ENCODE assay signal across 10 cellular contexts in the genomic region with DNA sequence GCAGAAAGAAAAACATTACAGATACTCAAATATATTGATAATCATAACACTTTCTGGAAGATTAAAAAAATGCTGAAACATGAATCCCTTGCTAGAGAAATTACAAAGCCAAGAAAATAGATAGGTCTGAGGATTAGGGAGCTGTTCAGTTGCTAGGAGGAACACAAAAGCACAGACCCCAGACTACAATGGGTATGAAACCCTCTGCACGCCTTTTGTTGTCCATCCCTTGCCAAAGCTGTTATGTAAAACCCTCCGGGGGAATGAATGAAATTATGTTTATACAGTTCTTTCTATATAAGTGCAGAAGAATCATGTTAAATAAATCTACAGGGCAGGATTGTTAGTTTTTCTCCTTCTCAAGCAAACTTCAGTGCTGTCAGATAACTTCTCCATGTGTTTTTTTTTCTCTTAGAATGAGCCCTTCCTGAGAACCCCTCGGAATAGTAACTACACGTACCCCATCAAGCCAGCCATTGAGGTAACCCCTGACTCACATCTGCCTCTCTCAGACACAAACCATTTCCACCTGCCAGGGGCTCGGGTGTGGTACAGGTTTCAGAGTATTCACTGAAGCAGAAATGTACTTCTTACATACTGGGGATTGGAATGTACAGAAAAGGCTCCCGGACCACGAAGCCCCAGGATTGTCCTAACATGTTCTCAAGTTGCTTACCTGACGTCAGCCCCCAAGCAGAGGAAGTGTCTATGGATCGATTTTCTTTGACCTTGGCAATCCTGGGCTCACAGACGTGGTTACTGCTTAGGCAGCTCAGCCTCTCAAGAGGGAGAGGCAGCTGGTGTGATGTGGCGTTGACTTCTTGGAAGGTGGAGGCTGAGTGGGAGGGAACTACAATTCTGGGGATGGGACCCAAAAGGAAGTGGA.
A peak's percentile ranks its signal among the peaks of the same experiment; 100 is the strongest.
DNase-seq lines count a peak whose midpoint lies in the region; ATAC-seq and TF ChIP-seq lines count a peak whose summit lies in the region.
"Had no signal": no experiment of that assay in that cellular context is flagged by ENCODE, and none has a peak within 500 bp of the region (broad histone marks: within the 10 kb centered on the region; RNA-seq: fewer than 3 reads in every experiment).

No MANE protein-coding gene starts in this region.

- H3K27me3 ChIP-seq in breast epithelium, result no peaks in the 10 kb centered on the region
- no peaks in the 10 kb centered on the region for H3K27me3 ChIP-seq in gastrocnemius medialis
- H3K27me3 ChIP-seq in transverse colon, result no peaks in the 10 kb centered on the region

- intact Hi-C loops in breast epithelium (cut with DNase I; ENCODE audit: low total_unique reads) (no loop called here), gastrocnemius medialis (cut with DNase I; ENCODE audit: low total_unique reads) (no loop called here), transverse colon (cut with DNase I; ENCODE audit: low total_unique reads) (no loop called here)

- H3K4me3 ChIP-seq in breast epithelium (no peak overlapping the region), gastrocnemius medialis (no peak overlapping the region), transverse colon (no peak overlapping the region)

- in situ Hi-C loops in gastrocnemius medialis (cut with MboI; ENCODE audit: low sequenced_read_pairs in 4 of 4), result no loop called here
- in situ Hi-C loops in transverse colon (cut with MboI; ENCODE audit: low pct_ligation_motif_present in 1 of 4, low pct_unique_long_range_greater_than_20kb in 1 of 4, low sequenced_read_pairs in 3 of 4), result no loop called here

- TF ChIP-seq POLR2A in breast epithelium (IDR thresholded peaks at IDR 0.05) (no peak), gastrocnemius medialis (IDR thresholded peaks at IDR 0.05) (no peak), transverse colon (IDR thresholded peaks at IDR 0.05) (no peak)

- no peaks in the 10 kb centered on the region for H3K36me3 ChIP-seq in breast epithelium
- H3K36me3 ChIP-seq in gastrocnemius medialis, result no peaks in the 10 kb centered on the region
- H3K36me3 ChIP-seq in transverse colon, result no peaks in the 10 kb centered on the region

- peak overlapping the region; percentile 22 to 45 for H3K27ac ChIP-seq in breast epithelium
- peak overlapping the region; percentile 83 to 93 (median 89) for H3K27ac ChIP-seq in gastrocnemius medialis
- H3K27ac ChIP-seq in transverse colon, result no peak overlapping the region

- 68 to 75% methylated on average over 4 to 11 of the region's 11 CpGs for WGBS in transverse colon (ENCODE audit: low coverage in 1 of 2), 2 donors

- H3K9me3 ChIP-seq in breast epithelium (no peaks in the 10 kb centered on the region), gastrocnemius medialis (no peaks in the 10 kb centered on the region), transverse colon (no peaks in the 10 kb centered on the region)

- TF ChIP-seq CTCF in breast epithelium (IDR thresholded peaks at IDR 0.05) (no peak), gastrocnemius medialis (IDR thresholded peaks at IDR 0.05 in 4 of 5, conservative IDR thresholded peaks at IDR 0.05 in 1 of 5) (no peak), transverse colon (IDR thresholded peaks at IDR 0.05) (no peak)

- ATAC-seq in gastrocnemius medialis (peak in 1 of 2 donors; percentile 26), HG03354 (IDR thresholded peaks at IDR 0.05; ENCODE audit: poor library complexity, severe bottlenecking, unreplicated experiment) (no peak)
- ATAC-seq: Panc1 had no signal

- DNase-seq in H4 (ENCODE audit: low spot score) (peak; percentile 67), T follicular helper cell (ENCODE audit: low read depth) (peak; percentile 12), breast epithelium (ENCODE audit: low spot score in 2 of 2) (peak in 1 of 2 donors; percentile 52), gastrocnemius medialis (no peak), transverse colon (no peak), NCI-H446 (lab: John Stamatoyannopoulos, UW) (no peak), NCI-H1417 treated with DMSO at 0.1 percent for 48 hours (lab: John Stamatoyannopoulos, UW) (no peak)
- DNase-seq: caudate nucleus had no signal

- no peak for TF ChIP-seq EP300 in transverse colon (IDR thresholded peaks at IDR 0.05; ENCODE audit: low read depth)

- H3K4me1 ChIP-seq in breast epithelium (no peaks in the 10 kb centered on the region), gastrocnemius medialis (peaks cover 28 to 43% of the 10 kb centered on the region in 2 donors), transverse colon (peaks cover 0 to 5% (median 2%) of the 10 kb centered on the region in 4 donors)

Comparison
In these comparisons a context has a peak if more than half of its experiments do, and no peak if none do; other contexts are left out.
1. DNase-seq: peak in H4 (single experiment) and T follicular helper cell (single experiment); none in gastrocnemius medialis (0 of 2), transverse colon (single experiment), NCI-H446 (0 of 2) and NCI-H1417 treated with DMSO at 0.1 percent for 48 hours (single experiment).
2. H3K27ac ChIP-seq: peak in breast epithelium (2 of 2) and gastrocnemius medialis (4 of 4); none in transverse colon (0 of 4).